16 cellular contexts compared by ENCODE assay signal in genomic region chr5:3104446-3105047, GRCh38.
"Had no signal": no experiment of that assay in that cellular context is flagged by ENCODE, and none has a peak within 500 bp of the region (broad histone marks: within the 10 kb centered on the region; RNA-seq: fewer than 3 reads in every experiment).

No MANE protein-coding gene starts in this region.

- H3K27ac Mint-ChIP-seq: activated naive CD4-positive, alpha-beta T cell treated with anti-CD3 and anti-CD28 coated beads, Interleukin-2, amount 10 ng/mL, durations not matched to agents 7 days and 5 days; naive thymus-derived CD8-positive, alpha-beta T cell; progenitor cell of endocrine pancreas; stimulated activated naive CD8-positive, alpha-beta T cell treated with anti-CD3 and anti-CD28 coated beads, Interleukin-15, Interleukin-2, amounts not matched to agents 100 ng/mL and 50 ng/mL, for 24 hours had no signal

- H3K27ac ChIP-seq: left lung, suprapubic skin had no signal

- H3K36me3 Mint-ChIP-seq: activated naive CD4-positive, alpha-beta T cell treated with anti-CD3 and anti-CD28 coated beads, Interleukin-2, amount 10 ng/mL, durations not matched to agents 7 days and 5 days; naive thymus-derived CD8-positive, alpha-beta T cell had no signal

- H3K4me1 Mint-ChIP-seq: activated naive CD4-positive, alpha-beta T cell treated with anti-CD3 and anti-CD28 coated beads, Interleukin-2, amount 10 ng/mL, durations not matched to agents 7 days and 5 days; naive thymus-derived CD8-positive, alpha-beta T cell had no signal

- H3K9me3 Mint-ChIP-seq: activated naive CD4-positive, alpha-beta T cell treated with anti-CD3 and anti-CD28 coated beads, Interleukin-2, amount 10 ng/mL, durations not matched to agents 7 days and 5 days; stimulated activated naive CD8-positive, alpha-beta T cell treated with anti-CD3 and anti-CD28 coated beads, Interleukin-15, Interleukin-2, amounts not matched to agents 100 ng/mL and 50 ng/mL, for 24 hours had no signal

- H3K9me3 ChIP-seq: left lung, suprapubic skin had no signal

- H3K4me3 Mint-ChIP-seq: activated naive CD4-positive, alpha-beta T cell treated with anti-CD3 and anti-CD28 coated beads, Interleukin-2, amount 10 ng/mL, durations not matched to agents 7 days and 5 days; naive thymus-derived CD8-positive, alpha-beta T cell; stimulated activated naive CD8-positive, alpha-beta T cell treated with anti-CD3 and anti-CD28 coated beads, Interleukin-15, Interleukin-2, amounts not matched to agents 100 ng/mL and 50 ng/mL, for 24 hours had no signal

- H3K4me3 ChIP-seq: left lung, suprapubic skin had no signal

- DNase-seq: activated CD4-positive, alpha-beta T cell treated with anti-CD3 and anti-CD28 coated beads for 1 hour; activated CD4-positive, alpha-beta T cell treated with anti-CD3 and anti-CD28 coated beads, Interleukin-2, amount 50 U/mL, for 4 hours; activated naive CD4-positive, alpha-beta T cell treated with anti-CD3 and anti-CD28 coated beads, Interleukin-2, amount 10 ng/mL, durations not matched to agents 7 days and 5 days; activated T-cell treated with anti-CD3 and anti-CD28 coated beads for 4 hours; left lung; naive thymus-derived CD8-positive, alpha-beta T cell; right cardiac atrium; small intestine; stimulated activated CD4-positive, alpha-beta T cell treated with anti-CD3 and anti-CD28 coated beads, Interleukin-4, amount 100 ng/mL, for 4 hours; stimulated activated CD8-positive, alpha-beta memory T cell treated with anti-CD3 and anti-CD28 coated beads, Interleukin-4, amount 100 ng/mL, for 48 hours; T-helper 1 cell; T1000 had no signal

- ATAC-seq: esophagus mucosa; left lung; naive thymus-derived CD8-positive, alpha-beta T cell; right cardiac atrium had no signal

- H3K4me1 ChIP-seq: left lung, suprapubic skin had no signal

- H3K36me3 ChIP-seq: left lung, suprapubic skin had no signal
